ENCODE assay signal across 22 cellular contexts in genomic region chr19:42274065-42274682, GRCh38. TPM values are rescaled to one million over a fixed set of nuclear protein-coding genes. Genes with fewer than 3 reads are reported as not detected.
DNase-seq lines count a peak whose midpoint lies in the region; TF ChIP-seq lines count a peak whose summit lies in the region.
"Had no signal": no experiment of that assay in that cellular context is flagged by ENCODE, and none has a peak within 500 bp of the region (broad histone marks: within the 10 kb centered on the region; RNA-seq: fewer than 3 reads in every experiment).

No MANE protein-coding gene starts in this region.

- H3K4me1 Mint-ChIP-seq in activated CD4-positive, alpha-beta memory T cell treated with anti-CD3 and anti-CD28 coated beads, Interleukin-2, amount 10 ng/mL, durations not matched to agents 7 days and 5 days = peaks cover 68% of the 10 kb centered on the region
- H3K4me1 Mint-ChIP-seq in activated CD4-positive, alpha-beta memory T cell treated with anti-CD3 and anti-CD28 coated beads for 36 hours (ENCODE audit: low read depth) = peaks cover 53% of the 10 kb centered on the region
- H3K4me1 Mint-ChIP-seq in HFFc6 (ENCODE audit: low read depth) (peaks cover 67% of the 10 kb centered on the region), chondrocyte (ENCODE audit: low read depth) (peaks cover 64% of the 10 kb centered on the region)

- no peaks in the 10 kb centered on the region for H3K9me3 Mint-ChIP-seq in activated CD4-positive, alpha-beta memory T cell treated with anti-CD3 and anti-CD28 coated beads, Interleukin-2, amount 10 ng/mL, durations not matched to agents 7 days and 5 days
- H3K9me3 Mint-ChIP-seq in activated CD4-positive, alpha-beta memory T cell treated with anti-CD3 and anti-CD28 coated beads for 36 hours = no peaks in the 10 kb centered on the region
- H3K9me3 Mint-ChIP-seq in HFFc6 = no peaks in the 10 kb centered on the region
- no peaks in the 10 kb centered on the region for H3K9me3 Mint-ChIP-seq in chondrocyte (ENCODE audit: low read depth)

- peaks cover 58% of the 10 kb centered on the region for H3K36me3 Mint-ChIP-seq in activated CD4-positive, alpha-beta memory T cell treated with anti-CD3 and anti-CD28 coated beads, Interleukin-2, amount 10 ng/mL, durations not matched to agents 7 days and 5 days (ENCODE audit: low read depth)
- peaks cover 23% of the 10 kb centered on the region for H3K36me3 Mint-ChIP-seq in activated CD4-positive, alpha-beta memory T cell treated with anti-CD3 and anti-CD28 coated beads for 36 hours
- H3K36me3 Mint-ChIP-seq in HFFc6 (ENCODE audit: low read depth) (peaks cover 25% of the 10 kb centered on the region), chondrocyte (ENCODE audit: low read depth) (peaks cover 15% of the 10 kb centered on the region)

- no peak for TF ChIP-seq CTCF in HFFc6 (IDR thresholded peaks at IDR 0.05)
- no peak for TF ChIP-seq CTCF in chondrocyte (IDR thresholded peaks at IDR 0.05)
- TF ChIP-seq CTCF in sigmoid colon (IDR thresholded peaks at IDR 0.05) = no peak

- POLR2A ChIA-PET in activated CD4-positive, alpha-beta memory T cell treated with anti-CD3 and anti-CD28 coated beads, Interleukin-2, amount 10 ng/mL, durations not matched to agents 7 days and 5 days (lab: Charles Lee) = interaction anchor here (0.9 to 10.0 kb wide), 6 partner anchors 9 to 141 kb away, joined by 3 to 106 read pairs (median 4); partner anchors contain the start of genes ERF, GSK3A and POU2F2
- POLR2A ChIA-PET in activated CD4-positive, alpha-beta memory T cell treated with anti-CD3 and anti-CD28 coated beads for 36 hours (lab: Charles Lee) = no interaction called here

- no peaks in the 10 kb centered on the region for H3K27me3 Mint-ChIP-seq in activated CD4-positive, alpha-beta memory T cell treated with anti-CD3 and anti-CD28 coated beads, Interleukin-2, amount 10 ng/mL, durations not matched to agents 7 days and 5 days
- H3K27me3 Mint-ChIP-seq in activated CD4-positive, alpha-beta memory T cell treated with anti-CD3 and anti-CD28 coated beads for 36 hours = no peaks in the 10 kb centered on the region
- H3K27me3 Mint-ChIP-seq in HFFc6 (ENCODE audit: insufficient read depth) = peaks cover 9% of the 10 kb centered on the region
- H3K27me3 Mint-ChIP-seq in chondrocyte (ENCODE audit: low read depth) = no peaks in the 10 kb centered on the region
- H3K27me3 Mint-ChIP-seq: T-helper 17 cell had no signal

- no peaks in the 10 kb centered on the region for H3K9me3 ChIP-seq in sigmoid colon
- H3K9me3 ChIP-seq: upper lobe of left lung had no signal

- H3K27ac Mint-ChIP-seq in activated CD4-positive, alpha-beta memory T cell treated with anti-CD3 and anti-CD28 coated beads, Interleukin-2, amount 10 ng/mL, durations not matched to agents 7 days and 5 days = peak overlapping the region; percentile 62
- no peak overlapping the region for H3K27ac Mint-ChIP-seq in activated CD4-positive, alpha-beta memory T cell treated with anti-CD3 and anti-CD28 coated beads for 36 hours
- H3K27ac Mint-ChIP-seq in HFFc6 = peak overlapping the region; percentile 65; the same call in 1 of the 2 replicates
- H3K27ac Mint-ChIP-seq in chondrocyte (ENCODE audit: unreplicated experiment) = peak overlapping the region; percentile 24

- TF ChIP-seq POLR2A in sigmoid colon (IDR thresholded peaks at IDR 0.05) = no peak

- H3K4me3 ChIP-seq in sigmoid colon = no peak overlapping the region
- H3K4me3 ChIP-seq: upper lobe of left lung had no signal

- H3K4me1 ChIP-seq in sigmoid colon = peaks cover 0 to 72% (median 63%) of the 10 kb centered on the region in 4 donors

- H3K27me3 ChIP-seq in sigmoid colon = no peaks in the 10 kb centered on the region
- H3K27me3 ChIP-seq: foreskin keratinocyte, upper lobe of left lung had no signal

- intact Hi-C loops in activated CD4-positive, alpha-beta memory T cell treated with anti-CD3 and anti-CD28 coated beads for 36 hours (cut with micrococcal nuclease) = no loop called here
- intact Hi-C loops in sigmoid colon (cut with DNase I) = no loop called here

- no peak for DNase-seq in activated CD4-positive, alpha-beta memory T cell treated with anti-CD3 and anti-CD28 coated beads, Interleukin-2, amount 10 ng/mL, durations not matched to agents 7 days and 5 days
- DNase-seq in activated CD4-positive, alpha-beta memory T cell treated with anti-CD3 and anti-CD28 coated beads for 36 hours = no peak
- DNase-seq in HFFc6 (no peak), chondrocyte (ENCODE audit: low spot score) (no peak), sigmoid colon (peak; percentile 64), NCI-H2081 (lab: John Stamatoyannopoulos, UW) (no peak), foreskin melanocyte (no peak), SIG-M5 treated with dmso at 0.1 percent for 504 hours (lab: John Stamatoyannopoulos, UW; ENCODE audit: unreplicated experiment) (no peak)
- DNase-seq: activated naive CD4-positive, alpha-beta T cell; activated T-cell treated with anti-CD3 and anti-CD28 coated beads for 4 hours; amniotic stem cell; central memory CD4-positive, alpha-beta T cell; effector CD8-positive, alpha-beta T cell; foreskin keratinocyte; hypothalamus; NCI-H1694 treated with DMSO at 0.1 percent for 48 hours; NCI-H69; Right ventricle myocardium superior; T-helper 17 cell had no signal

- no peak for TF ChIP-seq EP300 in sigmoid colon (IDR thresholded peaks at IDR 0.05)

- H3K27ac ChIP-seq in sigmoid colon = peak overlapping the region in 1 of 4 donors; percentile 99
- H3K27ac ChIP-seq: foreskin keratinocyte, KMS-11, upper lobe of left lung, VCaP had no signal

- no peak overlapping the region for H3K4me3 Mint-ChIP-seq in activated CD4-positive, alpha-beta memory T cell treated with anti-CD3 and anti-CD28 coated beads, Interleukin-2, amount 10 ng/mL, durations not matched to agents 7 days and 5 days
- H3K4me3 Mint-ChIP-seq in activated CD4-positive, alpha-beta memory T cell treated with anti-CD3 and anti-CD28 coated beads for 36 hours = no peak overlapping the region
- H3K4me3 Mint-ChIP-seq in HFFc6 (no peak overlapping the region), chondrocyte (ENCODE audit: unreplicated experiment) (no peak overlapping the region)
- H3K4me3 Mint-ChIP-seq: T-helper 17 cell had no signal

- CTCF ChIA-PET in activated CD4-positive, alpha-beta memory T cell treated with anti-CD3 and anti-CD28 coated beads, Interleukin-2, amount 10 ng/mL, durations not matched to agents 7 days and 5 days (lab: Charles Lee) = interaction anchor here (0.9 kb wide), 1 partner anchor 142 kb away, joined by 3 read pairs; the partner anchor contains the start of gene POU2F2
- CTCF ChIA-PET in activated CD4-positive, alpha-beta memory T cell treated with anti-CD3 and anti-CD28 coated beads for 36 hours (lab: Charles Lee) = interaction anchor here (1.2 to 7.0 kb wide), 2 partner anchors 30 to 165 kb away, joined by 3 to 107 read pairs; partner anchors contain the start of gene GSK3A

- 95 to 96% methylated on average over 22 of the region's 22 CpGs for WGBS in sigmoid colon, 2 donors

- H3K36me3 ChIP-seq in sigmoid colon = peaks cover 16 to 34% (median 21%) of the 10 kb centered on the region in 4 donors

RNA-seq across cellular contexts. Expression of gene CIC, which starts 5.1 kb away (rescaled TPM):
- total RNA-seq in activated CD4-positive, alpha-beta memory T cell treated with anti-CD3 and anti-CD28 coated beads, Interleukin-2, amount 10 ng/mL, durations not matched to agents 7 days and 5 days = 10 to 100 TPM; 86.5 to 88.8 TPM
- 10 to 100 TPM; 56.9 to 64.2 TPM for total RNA-seq in activated CD4-positive, alpha-beta memory T cell treated with anti-CD3 and anti-CD28 coated beads for 36 hours
- total RNA-seq in HFFc6 (2021; fragmentation: NEBNext Ultra II Directional; extraction: Animal tissue kit (Norgen Biotek cat#: 25700)) = 10 to 100 TPM; 67.6 to 75.4 (median 73.7) TPM
- 83.6 to 101 TPM (median 86.3 TPM) in 3 replicates for total RNA-seq in chondrocyte
- 10 to 100 TPM; 16.0 to 31.3 (median 24.9) TPM for total RNA-seq in sigmoid colon
- polyA plus RNA-seq in sigmoid colon = 10 to 100 TPM in 2 of 3 donors, 1 to 10 TPM in 1; 8.4 to 42.1 (median 17.3) TPM

RNA-seq across cellular contexts. Expression of gene ERF, which starts 19.2 kb away (rescaled TPM):
- 10 to 100 TPM; 46.9 to 52.6 TPM for total RNA-seq in activated CD4-positive, alpha-beta memory T cell treated with anti-CD3 and anti-CD28 coated beads, Interleukin-2, amount 10 ng/mL, durations not matched to agents 7 days and 5 days
- 10 to 100 TPM; 43.1 to 56.5 TPM for total RNA-seq in activated CD4-positive, alpha-beta memory T cell treated with anti-CD3 and anti-CD28 coated beads for 36 hours
- 10 to 100 TPM; 74.7 to 87.8 (median 78.8) TPM for total RNA-seq in HFFc6 (2021; fragmentation: NEBNext Ultra II Directional; extraction: Animal tissue kit (Norgen Biotek cat#: 25700))
- total RNA-seq in chondrocyte (64.5 to 74.6 TPM (median 71.7 TPM) in 3 replicates), sigmoid colon (10 to 100 TPM; 18.9 to 39.3 (median 25.6) TPM)
- polyA plus RNA-seq in sigmoid colon = 10 to 100 TPM; 18.6 to 42.8 (median 23.6) TPM

RNA-seq across cellular contexts. Expression of gene PRR19, which starts 27.8 kb away (rescaled TPM):
- total RNA-seq in activated CD4-positive, alpha-beta memory T cell treated with anti-CD3 and anti-CD28 coated beads, Interleukin-2, amount 10 ng/mL, durations not matched to agents 7 days and 5 days = under 1 TPM; 0.45 to 0.91 TPM
- total RNA-seq in activated CD4-positive, alpha-beta memory T cell treated with anti-CD3 and anti-CD28 coated beads for 36 hours = under 1 TPM; 0.61 to 0.81 TPM
- 1 to 10 TPM in 1 of 6 experiments, under 1 TPM in 5; 0.67 to 2.0 (median 0.86) TPM for total RNA-seq in HFFc6 (2021; fragmentation: NEBNext Ultra II Directional; extraction: Animal tissue kit (Norgen Biotek cat#: 25700))
- total RNA-seq in chondrocyte = 0.24 to 1.7 TPM (median 0.82 TPM) in 3 replicates
- total RNA-seq in sigmoid colon = not detected
- under 1 TPM in 2 of 3 donors, not detected in 1; 0.69 to 0.79 TPM for polyA plus RNA-seq in sigmoid colon
- total RNA-seq: Right ventricle myocardium superior had no signal

RNA-seq across cellular contexts. Expression of gene PAFAH1B3, which starts 28.2 kb away (rescaled TPM):
- total RNA-seq in activated CD4-positive, alpha-beta memory T cell treated with anti-CD3 and anti-CD28 coated beads, Interleukin-2, amount 10 ng/mL, durations not matched to agents 7 days and 5 days = 10 to 100 TPM; 30.6 to 32.7 TPM
- total RNA-seq in activated CD4-positive, alpha-beta memory T cell treated with anti-CD3 and anti-CD28 coated beads for 36 hours = 10 to 100 TPM; 46.6 to 54.7 TPM
- total RNA-seq in HFFc6 (2021; fragmentation: NEBNext Ultra II Directional; extraction: Animal tissue kit (Norgen Biotek cat#: 25700)) = 10 to 100 TPM; 32.3 to 43.5 (median 40.7) TPM
- total RNA-seq in chondrocyte (15.2 to 32.9 TPM (median 31.1 TPM) in 3 replicates), sigmoid colon (1 to 10 TPM; 5.6 to 8.6 (median 6.0) TPM)
- 10 to 100 TPM; 27.0 to 44.3 (median 27.7) TPM for polyA plus RNA-seq in sigmoid colon

RNA-seq across cellular contexts. Expression of gene GSK3A, which starts 31.8 kb away (rescaled TPM):
- total RNA-seq in activated CD4-positive, alpha-beta memory T cell treated with anti-CD3 and anti-CD28 coated beads, Interleukin-2, amount 10 ng/mL, durations not matched to agents 7 days and 5 days = 10 to 100 TPM; 48.9 to 50.7 TPM
- total RNA-seq in activated CD4-positive, alpha-beta memory T cell treated with anti-CD3 and anti-CD28 coated beads for 36 hours = 10 to 100 TPM; 36.4 to 37.3 TPM
- total RNA-seq in HFFc6 (2021; fragmentation: NEBNext Ultra II Directional; extraction: Animal tissue kit (Norgen Biotek cat#: 25700)) = 10 to 100 TPM; 36.3 to 45.5 (median 43.1) TPM
- total RNA-seq in chondrocyte = 38.9 to 43.6 TPM (median 42.0 TPM) in 3 replicates
- total RNA-seq in sigmoid colon = 10 to 100 TPM; 17.4 to 28.5 (median 20.5) TPM
- polyA plus RNA-seq in sigmoid colon = 10 to 100 TPM; 31.8 to 49.5 (median 49.0) TPM
